ENCODE assay signal across 27 cellular contexts in the genomic region with DNA sequence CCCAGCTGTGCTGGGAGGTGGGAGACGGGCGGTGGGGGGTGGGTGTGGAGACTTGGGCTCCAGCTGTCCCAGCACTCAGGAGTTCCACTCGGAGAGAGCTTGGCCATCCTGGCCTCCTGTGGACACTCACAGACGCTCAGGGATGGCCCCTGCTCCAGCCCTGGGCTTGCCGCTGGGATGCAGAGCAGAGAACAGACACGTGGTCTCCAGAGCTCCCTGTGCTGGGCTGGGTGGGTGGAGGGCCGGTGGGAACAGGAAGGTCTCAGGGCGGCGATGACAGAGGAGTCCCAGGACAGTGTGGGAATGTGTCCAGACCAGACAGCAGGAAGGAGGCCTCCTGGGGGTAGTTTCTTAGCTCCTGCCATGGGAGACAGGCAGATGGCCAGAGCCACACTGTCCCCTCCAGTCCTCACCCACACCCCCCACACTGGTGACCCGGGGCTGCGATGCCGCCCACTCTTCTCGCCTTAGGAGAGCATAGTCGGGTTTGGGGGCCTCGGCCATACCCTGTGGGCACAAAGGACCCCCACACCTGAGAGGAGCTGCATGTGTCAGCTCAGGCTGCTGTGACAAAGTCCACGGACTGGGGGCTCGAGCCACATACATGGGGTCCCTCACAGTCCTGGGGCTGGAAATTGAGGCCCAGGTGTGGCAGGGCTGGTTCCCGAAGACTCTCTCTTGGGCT. TPM values are rescaled to one million over a fixed set of nuclear protein-coding genes. Genes with fewer than 3 reads are reported as not detected.
"Had no signal": no experiment of that assay in that cellular context is flagged by ENCODE, and none has a peak within 500 bp of the region (broad histone marks: within the 10 kb centered on the region; RNA-seq: fewer than 3 reads in every experiment).

No MANE protein-coding gene starts in this region.

- H3K4me1 ChIP-seq: body of pancreas, foreskin keratinocyte, sigmoid colon, thyroid gland had no signal

- H3K9me3 ChIP-seq: thyroid gland had no signal

- H3K27ac Mint-ChIP-seq: activated CD4-positive, alpha-beta T cell treated with anti-CD3 and anti-CD28 coated beads, Interleukin-2, amount 10 ng/mL, durations not matched to agents 24 days and 14 days; activated CD8-positive, alpha-beta memory T cell treated with anti-CD3 and anti-CD28 coated beads, Interleukin-2, amount 10 ng/mL, durations not matched to agents 7 days and 5 days; nephron progenitor cell; T-helper 17 cell had no signal

- ATAC-seq: activated CD8-positive, alpha-beta memory T cell treated with anti-CD3 and anti-CD28 coated beads, Interleukin-2, amount 10 ng/mL, durations not matched to agents 7 days and 5 days; activated CD8-positive, alpha-beta T cell treated with anti-CD3 and anti-CD28 coated beads for 36 hours; body of pancreas; foreskin keratinocyte; T-helper 17 cell had no signal

- H3K27me3 Mint-ChIP-seq: activated CD8-positive, alpha-beta T cell treated with anti-CD3 and anti-CD28 coated beads for 36 hours; T-helper 17 cell had no signal

- H3K27me3 ChIP-seq: body of pancreas, foreskin keratinocyte, thyroid gland had no signal

- H3K36me3 ChIP-seq: sigmoid colon, thyroid gland had no signal

- H3K4me1 Mint-ChIP-seq: T-helper 17 cell had no signal

- H3K27ac ChIP-seq: body of pancreas, dorsolateral prefrontal cortex, foreskin keratinocyte, sigmoid colon, SK-N-MC, thyroid gland had no signal

- DNase-seq: activated CD4-positive, alpha-beta T cell treated with anti-CD3 and anti-CD28 coated beads, Interleukin-2, amount 10 ng/mL, durations not matched to agents 24 days and 14 days; activated CD8-positive, alpha-beta memory T cell treated with anti-CD3 and anti-CD28 coated beads, Interleukin-2, amount 10 ng/mL, durations not matched to agents 7 days and 5 days; activated CD8-positive, alpha-beta T cell treated with anti-CD3 and anti-CD28 coated beads for 36 hours; activated effector memory CD4-positive, alpha-beta T cell treated with anti-CD3 and anti-CD28 coated beads, Interleukin-2, amount 50 U/mL, for 16 hours; activated naive CD4-positive, alpha-beta T cell treated with anti-CD3 and anti-CD28 coated beads, Interleukin-2, amount 10 ng/mL, durations not matched to agents 7 days and 5 days; activated T-cell treated with anti-CD3 and anti-CD28 coated beads for 4 hours; body of pancreas; caudate nucleus; dorsolateral prefrontal cortex; foreskin keratinocyte; kidney glomerular epithelial cell; midbrain; nephron progenitor cell; nucleus accumbens; sigmoid colon; stimulated activated CD4-positive, alpha-beta T cell treated with anti-CD3 and anti-CD28 coated beads, Interleukin-2, amount 100 ng/mL, for 48 hours; stimulated activated CD8-positive, alpha-beta memory T cell treated with anti-CD3 and anti-CD28 coated beads, Interleukin-4, amount 100 ng/mL, for 48 hours; stimulated activated naive CD4-positive, alpha-beta T cell treated with Interleukin-2 at 50 U/mL for 16 hours; substantia nigra; SW 1271; T-helper 17 cell; thyroid gland had no signal

- H3K4me3 ChIP-seq: body of pancreas, dorsolateral prefrontal cortex, sigmoid colon, SK-N-MC, thyroid gland had no signal

- H3K4me3 Mint-ChIP-seq: activated CD4-positive, alpha-beta T cell treated with anti-CD3 and anti-CD28 coated beads, Interleukin-2, amount 10 ng/mL, durations not matched to agents 24 days and 14 days; activated CD8-positive, alpha-beta memory T cell treated with anti-CD3 and anti-CD28 coated beads, Interleukin-2, amount 10 ng/mL, durations not matched to agents 7 days and 5 days; activated CD8-positive, alpha-beta T cell treated with anti-CD3 and anti-CD28 coated beads for 36 hours; activated naive CD4-positive, alpha-beta T cell treated with anti-CD3 and anti-CD28 coated beads, Interleukin-2, amount 10 ng/mL, durations not matched to agents 7 days and 5 days; nephron progenitor cell; T-helper 17 cell had no signal

RNA-seq across cellular contexts. Expression of a gene that starts 2.0 kb away (rescaled TPM):
- total RNA-seq: activated CD4-positive, alpha-beta T cell treated with anti-CD3 and anti-CD28 coated beads, Interleukin-2, amount 10 ng/mL, durations not matched to agents 24 days and 14 days; activated CD8-positive, alpha-beta memory T cell treated with anti-CD3 and anti-CD28 coated beads, Interleukin-2, amount 10 ng/mL, durations not matched to agents 7 days and 5 days; activated CD8-positive, alpha-beta T cell treated with anti-CD3 and anti-CD28 coated beads for 36 hours; body of pancreas; dorsolateral prefrontal cortex; epithelial cell of proximal tubule; foreskin keratinocyte; glomerular endothelial cell; liver; sigmoid colon; T-helper 17 cell; thyroid gland; urinary bladder had no signal
- polyA plus RNA-seq: foreskin keratinocyte, liver, sigmoid colon, urinary bladder had no signal

RNA-seq across cellular contexts. Expression of a gene that starts 8.3 kb away (rescaled TPM):
- total RNA-seq: activated CD4-positive, alpha-beta T cell treated with anti-CD3 and anti-CD28 coated beads, Interleukin-2, amount 10 ng/mL, durations not matched to agents 24 days and 14 days; activated CD8-positive, alpha-beta memory T cell treated with anti-CD3 and anti-CD28 coated beads, Interleukin-2, amount 10 ng/mL, durations not matched to agents 7 days and 5 days; activated CD8-positive, alpha-beta T cell treated with anti-CD3 and anti-CD28 coated beads for 36 hours; body of pancreas; dorsolateral prefrontal cortex; epithelial cell of proximal tubule; foreskin keratinocyte; glomerular endothelial cell; liver; sigmoid colon; T-helper 17 cell; thyroid gland; urinary bladder had no signal
- polyA plus RNA-seq: foreskin keratinocyte, liver, sigmoid colon, urinary bladder had no signal

RNA-seq across cellular contexts. Expression of a gene that starts 17.0 kb away (rescaled TPM):
- total RNA-seq: activated CD4-positive, alpha-beta T cell treated with anti-CD3 and anti-CD28 coated beads, Interleukin-2, amount 10 ng/mL, durations not matched to agents 24 days and 14 days; activated CD8-positive, alpha-beta memory T cell treated with anti-CD3 and anti-CD28 coated beads, Interleukin-2, amount 10 ng/mL, durations not matched to agents 7 days and 5 days; activated CD8-positive, alpha-beta T cell treated with anti-CD3 and anti-CD28 coated beads for 36 hours; body of pancreas; dorsolateral prefrontal cortex; epithelial cell of proximal tubule; foreskin keratinocyte; glomerular endothelial cell; liver; sigmoid colon; T-helper 17 cell; thyroid gland; urinary bladder had no signal
- polyA plus RNA-seq: foreskin keratinocyte, liver, sigmoid colon, urinary bladder had no signal

RNA-seq across cellular contexts. Expression of a gene that starts 17.4 kb away (rescaled TPM):
- total RNA-seq: activated CD4-positive, alpha-beta T cell treated with anti-CD3 and anti-CD28 coated beads, Interleukin-2, amount 10 ng/mL, durations not matched to agents 24 days and 14 days; activated CD8-positive, alpha-beta memory T cell treated with anti-CD3 and anti-CD28 coated beads, Interleukin-2, amount 10 ng/mL, durations not matched to agents 7 days and 5 days; activated CD8-positive, alpha-beta T cell treated with anti-CD3 and anti-CD28 coated beads for 36 hours; body of pancreas; dorsolateral prefrontal cortex; epithelial cell of proximal tubule; foreskin keratinocyte; glomerular endothelial cell; liver; sigmoid colon; T-helper 17 cell; thyroid gland; urinary bladder had no signal
- polyA plus RNA-seq: foreskin keratinocyte, liver, sigmoid colon, urinary bladder had no signal

RNA-seq across cellular contexts. Expression of a gene that starts 25.6 kb away (rescaled TPM):
- total RNA-seq: activated CD4-positive, alpha-beta T cell treated with anti-CD3 and anti-CD28 coated beads, Interleukin-2, amount 10 ng/mL, durations not matched to agents 24 days and 14 days; activated CD8-positive, alpha-beta memory T cell treated with anti-CD3 and anti-CD28 coated beads, Interleukin-2, amount 10 ng/mL, durations not matched to agents 7 days and 5 days; activated CD8-positive, alpha-beta T cell treated with anti-CD3 and anti-CD28 coated beads for 36 hours; body of pancreas; dorsolateral prefrontal cortex; epithelial cell of proximal tubule; foreskin keratinocyte; glomerular endothelial cell; liver; sigmoid colon; T-helper 17 cell; thyroid gland; urinary bladder had no signal
- polyA plus RNA-seq: foreskin keratinocyte, liver, sigmoid colon, urinary bladder had no signal
